ENCODE assay signal across 24 cellular contexts in genomic region chr19:39196320-39196719, GRCh38. TPM values are rescaled to one million over a fixed set of nuclear protein-coding genes. Genes with fewer than 3 reads are reported as not detected.
DNase-seq lines count a peak whose midpoint lies in the region; ATAC-seq and TF ChIP-seq lines count a peak whose summit lies in the region.
"Had no signal": no experiment of that assay in that cellular context is flagged by ENCODE, and none has a peak within 500 bp of the region (broad histone marks: within the 10 kb centered on the region; RNA-seq: fewer than 3 reads in every experiment).

No MANE protein-coding gene starts in this region.

- no peak overlapping the region for H3K27ac ChIP-seq in endodermal cell (ENCODE audit: low read depth, low read length)
- H3K27ac ChIP-seq: adrenal gland, colonic mucosa, ovary, spleen, thyroid gland had no signal

- H3K9me3 Mint-ChIP-seq in endodermal cell (no peaks in the 10 kb centered on the region), nephron progenitor cell (no peaks in the 10 kb centered on the region), glutamatergic neuron (ENCODE audit: unreplicated experiment) (peaks cover 12% of the 10 kb centered on the region)
- H3K9me3 Mint-ChIP-seq: CD4-positive, CD25-positive, alpha-beta regulatory T cell; memory B cell; naive B cell; stimulated activated naive CD8-positive, alpha-beta T cell treated with anti-CD3 and anti-CD28 coated beads, Interleukin-15, Interleukin-2, amounts not matched to agents 100 ng/mL and 50 ng/mL, for 24 hours had no signal

- TF ChIP-seq CTCF in endodermal cell (conservative IDR thresholded peaks at IDR 0.05) (no peak), nephron progenitor cell (IDR thresholded peaks at IDR 0.05) (no peak), glutamatergic neuron (IDR thresholded peaks at IDR 0.05; ENCODE audit: partially characterized antibody, unreplicated experiment) (no peak)

- H3K27ac Mint-ChIP-seq in endodermal cell (no peak overlapping the region), nephron progenitor cell (no peak overlapping the region), glutamatergic neuron (ENCODE audit: unreplicated experiment) (no peak overlapping the region)
- H3K27ac Mint-ChIP-seq: memory B cell; naive B cell; stimulated activated naive CD8-positive, alpha-beta T cell treated with anti-CD3 and anti-CD28 coated beads, Interleukin-15, Interleukin-2, amounts not matched to agents 100 ng/mL and 50 ng/mL, for 24 hours had no signal

- H3K9me3 ChIP-seq in endodermal cell (ENCODE audit: control insufficient read depth, low read length): no peaks in the 10 kb centered on the region
- H3K9me3 ChIP-seq: adrenal gland, colonic mucosa, ovary, spleen, thyroid gland had no signal

- H3K27me3 Mint-ChIP-seq in endodermal cell (ENCODE audit: insufficient read depth) (peaks cover 63% of the 10 kb centered on the region), nephron progenitor cell (ENCODE audit: low read depth, poor library complexity) (peaks cover 69% of the 10 kb centered on the region), glutamatergic neuron (ENCODE audit: unreplicated experiment) (peaks cover 12% of the 10 kb centered on the region)

- no peaks in the 10 kb centered on the region for H3K36me3 ChIP-seq in endodermal cell (ENCODE audit: control insufficient read depth, insufficient read depth, low read length)
- H3K36me3 ChIP-seq: adrenal gland, colonic mucosa, ovary, spleen, thyroid gland had no signal

- peak; percentile 40 for DNase-seq in D341Med (ENCODE audit: low spot score)
- peak; percentile 25 for DNase-seq in NCI-H69 (lab: John Stamatoyannopoulos, UW)
- peak; percentile 68 for DNase-seq in endodermal cell
- peak; percentile 27 for DNase-seq in nephron progenitor cell
- no peak for DNase-seq in NCI-H345 treated with DMSO at 0.1 percent for 48 hours (lab: John Stamatoyannopoulos, UW; ENCODE audit: unreplicated experiment)
- DNase-seq in stimulated activated naive CD4-positive, alpha-beta T cell (lab: John Stamatoyannopoulos, UW): no peak
- DNase-seq in glutamatergic neuron: no peak
- DNase-seq: adrenal gland, colonic mucosa, KG1, naive B cell, NCI-H146, ovary, spleen, thyroid gland had no signal

- peaks cover 9% of the 10 kb centered on the region for H3K4me1 Mint-ChIP-seq in endodermal cell
- peaks cover 66% of the 10 kb centered on the region for H3K4me1 Mint-ChIP-seq in nephron progenitor cell
- peaks cover 10% of the 10 kb centered on the region for H3K4me1 Mint-ChIP-seq in glutamatergic neuron (ENCODE audit: low read depth, unreplicated experiment)

- no peak overlapping the region for H3K4me3 ChIP-seq in endodermal cell (ENCODE audit: low read length)
- H3K4me3 ChIP-seq: adrenal gland, colonic mucosa, ovary, thyroid gland had no signal

- H3K4me3 Mint-ChIP-seq in endodermal cell (peak overlapping the region; percentile 6), nephron progenitor cell (no peak overlapping the region), glutamatergic neuron (ENCODE audit: unreplicated experiment) (no peak overlapping the region)
- H3K4me3 Mint-ChIP-seq: memory B cell; stimulated activated naive CD8-positive, alpha-beta T cell treated with anti-CD3 and anti-CD28 coated beads, Interleukin-15, Interleukin-2, amounts not matched to agents 100 ng/mL and 50 ng/mL, for 24 hours had no signal

- peaks cover 44% of the 10 kb centered on the region for H3K27me3 ChIP-seq in endodermal cell (ENCODE audit: control insufficient read depth, insufficient read depth, low read length, poor library complexity, severe bottlenecking)
- H3K27me3 ChIP-seq: ovary, thyroid gland had no signal

- no peak for ATAC-seq in GM18861 (IDR thresholded peaks at IDR 0.05; ENCODE audit: unreplicated experiment)
- ATAC-seq: right cardiac atrium had no signal

- H3K36me3 Mint-ChIP-seq in endodermal cell (ENCODE audit: low read depth): no peaks in the 10 kb centered on the region
- H3K36me3 Mint-ChIP-seq in nephron progenitor cell (ENCODE audit: low read depth): no peaks in the 10 kb centered on the region
- no peaks in the 10 kb centered on the region for H3K36me3 Mint-ChIP-seq in glutamatergic neuron (ENCODE audit: unreplicated experiment)
- H3K36me3 Mint-ChIP-seq: CD4-positive, CD25-positive, alpha-beta regulatory T cell; memory B cell had no signal

- no peak overlapping the region for H3K9ac ChIP-seq in endodermal cell (ENCODE audit: extremely low read depth, low read length, poor library complexity, severe bottlenecking)

- 52 to 62% methylated on average over 3 to 6 of the region's 7 CpGs for WGBS in endodermal cell (ENCODE audit: insufficient coverage in 1 of 2, insufficient read length in 1 of 2), 2 experiments

- H3K4me1 ChIP-seq in endodermal cell (ENCODE audit: control insufficient read depth, insufficient read depth, low read length): no peaks in the 10 kb centered on the region
- H3K4me1 ChIP-seq: adrenal gland had no signal

RNA-seq across cellular contexts. Expression of gene NCCRP1, which starts 0.4 kb away (rescaled TPM):
- total RNA-seq in endodermal cell (under 1 TPM; 0.40 to 0.53 TPM), glutamatergic neuron (ENCODE audit: unreplicated experiment) (0.61 TPM)
- 0.71 TPM for polyA plus RNA-seq in endodermal cell (2013, experiment 1 of 2)
- 1.2 TPM for polyA plus RNA-seq in endodermal cell (2013, experiment 2 of 2)
- total RNA-seq: CD4-positive, CD25-positive, alpha-beta regulatory T cell; colonic mucosa; glomerular endothelial cell; right cardiac atrium; T-helper 1 cell treated with Interleukin-12 subunit alpha and Interleukin-12 subunit beta and Interleukin-4 antibody, amounts not matched to agents 30 ng/mL and 1 ng/mL, for 36 hours had no signal
- polyA plus RNA-seq: CD4-positive, CD25-positive, alpha-beta regulatory T cell; right cardiac atrium had no signal

RNA-seq across cellular contexts. Expression of gene SYCN, which starts 7.7 kb away (rescaled TPM):
- not detected for total RNA-seq in endodermal cell
- polyA plus RNA-seq in endodermal cell (2013, experiment 1 of 2): not detected
- polyA plus RNA-seq in endodermal cell (2013, experiment 2 of 2): not detected
- not detected for total RNA-seq in glutamatergic neuron (ENCODE audit: unreplicated experiment)
- total RNA-seq: CD4-positive, CD25-positive, alpha-beta regulatory T cell; glomerular endothelial cell; NCI-H460; right cardiac atrium; SK-MEL-5; spleen; T-helper 1 cell treated with Interleukin-12 subunit alpha and Interleukin-12 subunit beta and Interleukin-4 antibody, amounts not matched to agents 30 ng/mL and 1 ng/mL, for 36 hours; thyroid gland had no signal
- polyA plus RNA-seq: adrenal gland; CD4-positive, CD25-positive, alpha-beta regulatory T cell; ovary; right cardiac atrium; spleen had no signal

RNA-seq across cellular contexts. Expression of gene IFNL3, which starts 48.5 kb away (rescaled TPM):
- total RNA-seq in endodermal cell: not detected
- polyA plus RNA-seq in endodermal cell (2013, experiment 1 of 2): not detected
- not detected for polyA plus RNA-seq in endodermal cell (2013, experiment 2 of 2)
- total RNA-seq in glutamatergic neuron (ENCODE audit: unreplicated experiment): not detected
- total RNA-seq: adrenal gland; CD4-positive, CD25-positive, alpha-beta regulatory T cell; colonic mucosa; glomerular endothelial cell; NCI-H460; ovary; right cardiac atrium; SK-MEL-5; spleen; T-helper 1 cell treated with Interleukin-12 subunit alpha and Interleukin-12 subunit beta and Interleukin-4 antibody, amounts not matched to agents 30 ng/mL and 1 ng/mL, for 36 hours; thyroid gland had no signal
- polyA plus RNA-seq: adrenal gland; CD4-positive, CD25-positive, alpha-beta regulatory T cell; ovary; right cardiac atrium; spleen had no signal

RNA-seq across cellular contexts. Expression of gene IFNL4, which starts 52.3 kb away (rescaled TPM):
- total RNA-seq in endodermal cell (not detected), glutamatergic neuron (ENCODE audit: unreplicated experiment) (not detected)
- polyA plus RNA-seq in endodermal cell (2013, experiment 1 of 2): not detected
- polyA plus RNA-seq in endodermal cell (2013, experiment 2 of 2): not detected
- total RNA-seq: adrenal gland; CD4-positive, CD25-positive, alpha-beta regulatory T cell; colonic mucosa; glomerular endothelial cell; NCI-H460; right cardiac atrium; SK-MEL-5; spleen; T-helper 1 cell treated with Interleukin-12 subunit alpha and Interleukin-12 subunit beta and Interleukin-4 antibody, amounts not matched to agents 30 ng/mL and 1 ng/mL, for 36 hours; thyroid gland had no signal
- polyA plus RNA-seq: adrenal gland; CD4-positive, CD25-positive, alpha-beta regulatory T cell; ovary; right cardiac atrium; spleen had no signal

Comparison
In these comparisons a context has a peak if more than half of its experiments do, and no peak if none do; other contexts are left out.
1. DNase-seq: peak in D341Med (single experiment), NCI-H69 (single experiment), endodermal cell (single experiment) and nephron progenitor cell (single experiment); none in NCI-H345 treated with DMSO at 0.1 percent for 48 hours (single experiment), stimulated activated naive CD4-positive, alpha-beta T cell (0 of 6) and glutamatergic neuron (single experiment).